ENCODE assay signal across 8 cellular contexts in the genomic region with DNA sequence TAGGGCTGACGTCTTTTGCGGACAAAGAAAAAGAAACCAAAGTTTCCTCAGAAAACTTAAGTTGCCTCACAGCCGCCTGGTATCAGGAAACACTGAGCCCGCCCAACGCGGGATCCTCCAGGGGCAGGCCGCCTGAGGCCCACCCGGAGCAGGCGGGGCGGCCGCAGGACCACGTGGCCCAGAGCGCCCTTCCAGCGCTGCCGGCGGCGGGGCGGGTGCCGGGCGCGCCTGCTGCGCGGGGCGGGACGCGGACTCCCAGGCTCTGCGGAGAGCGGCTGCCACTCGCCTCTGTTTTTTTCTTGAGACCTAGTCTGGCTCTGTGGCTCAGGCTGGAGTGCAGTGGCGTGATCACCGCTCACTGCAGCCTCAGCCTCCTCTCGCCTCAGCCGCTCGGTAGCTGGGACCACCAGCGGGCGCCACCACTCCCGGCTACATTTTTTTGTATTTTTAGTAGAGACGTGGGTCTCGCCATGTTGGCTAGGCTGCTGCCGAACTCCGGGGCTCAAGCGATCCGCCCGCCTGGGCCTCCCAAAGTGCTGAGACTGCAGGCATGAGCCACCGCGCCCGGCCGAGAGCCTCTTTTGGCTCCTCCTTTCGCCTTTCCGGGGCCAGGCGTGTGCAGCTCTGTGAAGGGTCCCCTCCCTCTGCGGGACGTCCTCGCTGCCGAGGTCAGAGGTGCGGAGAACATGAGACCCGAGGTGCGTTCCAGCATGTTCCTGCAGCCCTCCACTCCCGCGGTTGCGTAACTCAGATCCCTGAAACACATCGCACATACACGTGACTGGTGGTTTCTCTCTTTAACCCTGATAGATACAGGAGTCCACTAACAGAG. TPM values are rescaled to one million over a fixed set of nuclear protein-coding genes. Genes with fewer than 3 reads are reported as not detected.
DNase-seq lines count a peak whose midpoint lies in the region; ATAC-seq, FAIRE-seq and TF ChIP-seq lines count a peak whose summit lies in the region.

No MANE protein-coding gene starts in this region.

- H3K27ac ChIP-seq in small intestine (ENCODE audit: low read depth in 1 of 2, low read length in 1 of 2): peak overlapping the region; percentile 95 to 97

- no peaks in the 10 kb centered on the region for H3K9me3 ChIP-seq in small intestine (ENCODE audit: control insufficient read depth, low read depth)

- peak; percentile 86 for ATAC-seq in HG02588 (IDR thresholded peaks at IDR 0.05; ENCODE audit: unreplicated experiment)

- TF ChIP-seq CTCF in GM13976 (IDR thresholded peaks at IDR 0.05; ENCODE audit: borderline replicate concordance, control extremely low read depth, extremely low read depth, insufficient read depth, missing control alignments) (peak; percentile 36), WI38 (IDR thresholded peaks at IDR 0.05; ENCODE audit: low read depth, low read length) (no peak), bronchial epithelial cell (IDR thresholded peaks at IDR 0.05; ENCODE audit: insufficient read depth, low read length, severe bottlenecking) (no peak)

- in situ Hi-C loops in GM13976 (cut with MboI; ENCODE audit: low sequenced_read_pairs, unreplicated experiment): no loop called here

- no peaks in the 10 kb centered on the region for H3K27me3 ChIP-seq in bronchial epithelial cell (ENCODE audit: control insufficient read depth, insufficient read depth, low read length)
- H3K27me3 ChIP-seq in small intestine (ENCODE audit: control insufficient read depth in 2 of 2, insufficient read depth in 2 of 2, low read length in 2 of 2): no peaks in the 10 kb centered on the region

- H3K4me3 ChIP-seq in WI38 (ENCODE audit: low read depth, low read length) (peak overlapping the region; percentile 53), bronchial epithelial cell (ENCODE audit: low read depth, low read length) (peak overlapping the region; percentile 44), small intestine (ENCODE audit: low read depth in 1 of 2, low read length in 2 of 2) (peak overlapping the region; percentile 40 to 49)

- H3K36me3 ChIP-seq in bronchial epithelial cell (ENCODE audit: control insufficient read depth, insufficient read depth, low read length) (no peaks in the 10 kb centered on the region), small intestine (ENCODE audit: control insufficient read depth in 2 of 2, insufficient read depth in 2 of 2, low read length in 2 of 2) (no peaks in the 10 kb centered on the region)

- 0 to 1% (median 0%) methylated on average over 53 to 63 of the region's 63 CpGs for WGBS in small intestine, 3 donors

- FAIRE-seq in bronchial epithelial cell (lab: Jason Lieb, UNC) (no peak), small intestine (lab: Jason Lieb, UNC) (no peak)

- H3K4me1 ChIP-seq in small intestine (ENCODE audit: control insufficient read depth in 2 of 2, insufficient read depth in 1 of 2, low read depth in 1 of 2, low read length in 1 of 2): peaks cover 2 to 3% of the 10 kb centered on the region in 2 donors

- DNase-seq in GM13976 (ENCODE audit: low spot score): peak; percentile 80
- peak; percentile 26 for DNase-seq in NCI-H1105 (lab: John Stamatoyannopoulos, UW)
- peak; percentile 64 for DNase-seq in bronchial epithelial cell (ENCODE audit: low read depth)
- DNase-seq in iPS-NIHi7 (ENCODE audit: extremely low spot score): peak; percentile 73
- DNase-seq in small intestine: peak; percentile 99
- no peak for DNase-seq in NCI-H446 treated with DMSO at 0.1 percent for 48 hours (lab: John Stamatoyannopoulos, UW)

RNA-seq across cellular contexts. Expression of a gene that starts 11.6 kb away (rescaled TPM):
- total RNA-seq in bronchial epithelial cell: 307 and 351 TPM in 2 replicates
- 100 to 1,000 TPM; 138 to 194 (median 158) TPM for polyA plus RNA-seq in small intestine

RNA-seq across cellular contexts. Expression of a gene that starts 16.3 kb away (rescaled TPM):
- total RNA-seq in bronchial epithelial cell: 2.1 and 3.2 TPM in 2 replicates
- 10 to 100 TPM in 2 of 3 donors, 1 to 10 TPM in 1; 5.0 to 17.4 (median 11.3) TPM for polyA plus RNA-seq in small intestine

RNA-seq across cellular contexts. Expression of a gene that starts 49.1 kb away (rescaled TPM):
- not detected in 2 replicates for total RNA-seq in bronchial epithelial cell
- polyA plus RNA-seq in small intestine: under 1 TPM in 1 of 3 donors, not detected in 2; 0.10 TPM
